In the genomic region with DNA sequence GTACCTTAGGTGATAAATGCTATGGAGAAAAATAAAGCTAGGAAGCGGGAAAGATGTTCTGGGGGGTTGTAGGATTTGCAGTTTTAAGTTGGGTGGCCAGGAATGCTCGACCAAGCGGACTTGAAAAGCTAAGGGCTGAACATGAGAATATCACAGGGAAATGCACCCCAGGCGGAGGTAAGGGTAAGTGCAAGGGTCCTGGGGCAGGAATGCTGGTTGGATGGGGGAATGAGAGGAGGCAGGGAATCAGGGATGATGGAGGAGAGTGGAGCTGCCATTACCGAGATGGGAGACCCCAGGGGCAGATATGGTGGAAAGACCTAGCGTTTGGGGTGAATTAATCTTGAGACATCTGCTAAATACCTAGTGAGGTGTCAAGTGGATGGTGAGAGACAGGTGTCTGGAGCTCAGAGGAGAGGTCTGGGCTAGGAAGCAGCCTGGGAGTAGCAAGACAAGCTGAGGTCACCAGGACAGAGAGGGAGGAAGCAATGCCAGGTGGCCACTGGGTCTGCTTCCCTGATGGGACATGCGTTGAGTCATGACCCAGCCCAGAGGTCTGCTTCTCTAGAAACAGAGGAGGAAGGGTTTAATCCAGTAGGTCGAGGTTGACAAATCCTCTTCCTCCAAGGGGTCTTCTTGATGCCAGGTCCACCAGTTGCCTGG, we compare ENCODE assay signal across 21 cellular contexts.
"Had no signal": no experiment of that assay in that cellular context is flagged by ENCODE, and none has a peak within 500 bp of the region (broad histone marks: within the 10 kb centered on the region; RNA-seq: fewer than 3 reads in every experiment).

No MANE protein-coding gene starts in this region.

- H3K9me3 ChIP-seq: SJSA1 had no signal

- H3K27ac ChIP-seq: RWPE1, SJSA1 had no signal

- H3K27ac Mint-ChIP-seq: activated CD4-positive, alpha-beta T cell treated with anti-CD3 and anti-CD28 coated beads, Interleukin-2, amount 10 ng/mL, durations not matched to agents 24 days and 14 days; activated naive CD8-positive, alpha-beta T cell treated with anti-CD3 and anti-CD28 coated beads for 36 hours; activated T-helper 2 cell treated with anti-CD3 and anti-CD28 coated beads, Interferon-gamma antibody, Interleukin-2, Interleukin-4, amounts not matched to agents 10 μg/mL and 5 μg/mL and 100 μg/mL, durations not matched to agents 14 hours and 24 hours and 36 hours had no signal

- H3K36me3 ChIP-seq: SJSA1 had no signal

- H3K4me3 ChIP-seq: SJSA1 had no signal

- H3K4me3 Mint-ChIP-seq: activated CD4-positive, alpha-beta memory T cell treated with anti-CD3 and anti-CD28 coated beads for 36 hours; activated CD4-positive, alpha-beta T cell treated with anti-CD3 and anti-CD28 coated beads, Interleukin-2, amount 10 ng/mL, durations not matched to agents 24 days and 14 days; activated naive CD8-positive, alpha-beta T cell treated with anti-CD3 and anti-CD28 coated beads for 36 hours; activated T-cell treated with anti-CD3 and anti-CD28 coated beads, Interleukin-2, amount 50 U/mL, for 4 hours had no signal

- H3K27me3 ChIP-seq: SJSA1 had no signal

- DNase-seq: activated CD4-positive, alpha-beta memory T cell treated with anti-CD3 and anti-CD28 coated beads for 36 hours; activated CD4-positive, alpha-beta T cell treated with anti-CD3 and anti-CD28 coated beads, Interleukin-2, amount 10 ng/mL, durations not matched to agents 24 days and 14 days; activated CD4-positive, CD25-positive, alpha-beta regulatory T cell treated with anti-CD3 and anti-CD28 coated beads, Interleukin-2, amount 50 U/mL, for 72 hours; activated CD8-positive, alpha-beta memory T cell treated with anti-CD3 and anti-CD28 coated beads for 24 hours; activated naive CD8-positive, alpha-beta T cell treated with anti-CD3 and anti-CD28 coated beads for 36 hours; activated T-cell treated with anti-CD3 and anti-CD28 coated beads, Interleukin-2, amount 50 U/mL, for 4 hours; Kasumi-1; NCI-H1048; NCI-H1417; NCI-H2029; NCI-H2107; NCI-H2171 treated with DMSO at 0.1 percent for 48 hours; NCI-H226; NCI-H526 treated with DMSO at 0.1 percent for 48 hours; NK-92 treated with Interleukin-12 subunit alpha and Interleukin-12 subunit beta, amount 100 ng/mL, for 24 hours; OCI-M1; Right ventricle myocardium superior; SW 1271 had no signal

- H3K36me3 Mint-ChIP-seq: activated CD4-positive, alpha-beta memory T cell treated with anti-CD3 and anti-CD28 coated beads for 36 hours; activated naive CD8-positive, alpha-beta T cell treated with anti-CD3 and anti-CD28 coated beads for 36 hours had no signal

- H3K9me3 Mint-ChIP-seq: activated CD4-positive, alpha-beta T cell treated with anti-CD3 and anti-CD28 coated beads, Interleukin-2, amount 10 ng/mL, durations not matched to agents 24 days and 14 days; activated T-cell treated with anti-CD3 and anti-CD28 coated beads, Interleukin-2, amount 50 U/mL, for 4 hours had no signal

- H3K4me1 ChIP-seq: SJSA1 had no signal
